ENCODE assay signal across 18 cellular contexts in the genomic region with DNA sequence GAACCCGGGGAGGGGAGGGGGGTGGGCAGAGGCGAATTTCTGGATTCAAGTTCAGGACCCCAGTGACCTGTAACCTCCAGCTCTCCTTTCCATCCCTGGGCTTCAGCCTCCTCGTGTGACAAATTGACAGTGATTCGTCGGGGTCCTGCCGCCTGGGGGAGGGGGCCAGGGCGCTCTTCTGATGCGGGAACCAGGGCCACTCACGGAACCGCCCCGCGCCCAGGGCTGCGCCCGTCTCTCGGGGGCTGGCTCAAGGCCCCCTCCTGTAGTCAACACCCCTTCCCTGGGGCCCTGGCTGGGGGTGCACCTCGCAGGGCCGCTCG.
DNase-seq lines count a peak whose midpoint lies in the region; ATAC-seq and TF ChIP-seq lines count a peak whose summit lies in the region.
"Had no signal": no experiment of that assay in that cellular context is flagged by ENCODE, and none has a peak within 500 bp of the region (broad histone marks: within the 10 kb centered on the region; RNA-seq: fewer than 3 reads in every experiment).

No MANE protein-coding gene starts in this region.

- peak overlapping the region; percentile 96 for H3K4me2 ChIP-seq in GM23338
- H3K4me2 ChIP-seq: KMS-11 had no signal

- ATAC-seq in GM23338 (peak; percentile 2; the same call in 1 of the 3 replicates), WTC11 (no peak), GM18505 (IDR thresholded peaks at IDR 0.05; ENCODE audit: unreplicated experiment) (no peak)
- ATAC-seq: body of pancreas; gastrocnemius medialis; natural killer cell; stimulated activated effector memory CD8-positive, alpha-beta T cell treated with anti-CD3 and anti-CD28 coated beads, Interleukin-12 subunit alpha, Interleukin-12 subunit beta, amount 100 ng/mL, for 72 hours had no signal

- no peaks in the 10 kb centered on the region for H3K79me2 ChIP-seq in GM23338 (replicated peaks; ENCODE audit: insufficient read depth)

- H2AFZ ChIP-seq in GM23338, result peak overlapping the region; percentile 95
- H2AFZ ChIP-seq: GM23248 had no signal

- CTCF ChIA-PET in WTC11 (lab: Charles Lee), result interaction anchor here (0.6 to 2.9 kb wide), 3 partner anchors 66 to 173 kb away, joined by 3 to 9 read pairs (median 4); no protein-coding TSS in a partner anchor

- H3K36me3 Mint-ChIP-seq in GM23338 (ENCODE audit: low read depth) (no peaks in the 10 kb centered on the region; the same call in 2 of the 3 replicates), WTC11 (no peaks in the 10 kb centered on the region), progenitor cell of endocrine pancreas (ENCODE audit: insufficient read depth) (no peaks in the 10 kb centered on the region)
- H3K36me3 Mint-ChIP-seq: natural killer cell; stimulated activated effector memory CD8-positive, alpha-beta T cell treated with anti-CD3 and anti-CD28 coated beads, Interleukin-12 subunit alpha, Interleukin-12 subunit beta, amount 100 ng/mL, for 72 hours had no signal

- peak overlapping the region; percentile 75 for H3K4me3 ChIP-seq in GM23338
- peak overlapping the region; percentile 65; the same call in 1 of the 2 replicates for H3K4me3 ChIP-seq in iPS-20b (ENCODE audit: low read length)
- no peak overlapping the region for H3K4me3 ChIP-seq in stomach smooth muscle (ENCODE audit: low read length in 2 of 2)
- H3K4me3 ChIP-seq: body of pancreas, GM23248, SK-N-MC had no signal

- H4K20me1 ChIP-seq in GM23338 (replicated peaks; ENCODE audit: insufficient read depth), result peaks cover 3% of the 10 kb centered on the region; the same call in 1 of the 2 replicates

- H3F3A ChIP-seq in GM23338 (replicated peaks; ENCODE audit: low read depth), result no peaks in the 10 kb centered on the region

- TF ChIP-seq CTCF in GM23338 (conservative IDR thresholded peaks at IDR 0.05; ENCODE audit: low read depth in 2 of 2) (no peak), WTC11 (IDR thresholded peaks at IDR 0.05) (no peak), progenitor cell of endocrine pancreas (IDR thresholded peaks at IDR 0.05; ENCODE audit: unreplicated experiment) (no peak)

- TF ChIP-seq POLR2A in GM18505 (IDR thresholded peaks at IDR 0.05; ENCODE audit: borderline replicate concordance, extremely low read depth, insufficient read depth, insufficient read length), result no peak

- no peaks in the 10 kb centered on the region for H3K9me3 ChIP-seq in iPS-20b (ENCODE audit: insufficient read depth, low read depth, low read length)
- no peaks in the 10 kb centered on the region for H3K9me3 ChIP-seq in stomach smooth muscle (ENCODE audit: control insufficient read depth in 2 of 2, low read length in 2 of 2)
- H3K9me3 ChIP-seq: body of pancreas, gastrocnemius medialis had no signal

- POLR2A ChIA-PET in WTC11 (lab: Charles Lee), result no interaction called here

- DNase-seq in GM23338 (ENCODE audit: low spot score) (peak; percentile 12), WTC11 (ENCODE audit: low spot score) (no peak), islet precursor cell (no peak), progenitor cell of endocrine pancreas (ENCODE audit: low spot score, unreplicated experiment) (no peak), amygdala (lab: John Stamatoyannopoulos, UW) (no peak)
- DNase-seq: DMS 273 treated with DMSO at 0.1 percent for 48 hours, gastrocnemius medialis, natural killer cell, NCI-H1436 had no signal

- peaks cover 45% of the 10 kb centered on the region for H3K4me1 Mint-ChIP-seq in GM23338
- H3K4me1 Mint-ChIP-seq in WTC11, result peaks cover 44% of the 10 kb centered on the region
- H3K4me1 Mint-ChIP-seq in progenitor cell of endocrine pancreas (ENCODE audit: low read depth), result peaks cover 9% of the 10 kb centered on the region
- H3K4me1 Mint-ChIP-seq: natural killer cell; stimulated activated effector memory CD8-positive, alpha-beta T cell treated with anti-CD3 and anti-CD28 coated beads, Interleukin-12 subunit alpha, Interleukin-12 subunit beta, amount 100 ng/mL, for 72 hours had no signal

- no peaks in the 10 kb centered on the region for H3K9me3 Mint-ChIP-seq in GM23338
- no peaks in the 10 kb centered on the region for H3K9me3 Mint-ChIP-seq in WTC11
- no peaks in the 10 kb centered on the region for H3K9me3 Mint-ChIP-seq in progenitor cell of endocrine pancreas (ENCODE audit: low read depth)
- H3K9me3 Mint-ChIP-seq: natural killer cell; stimulated activated effector memory CD8-positive, alpha-beta T cell treated with anti-CD3 and anti-CD28 coated beads, Interleukin-12 subunit alpha, Interleukin-12 subunit beta, amount 100 ng/mL, for 72 hours had no signal

- peaks cover 63% of the 10 kb centered on the region for H3K27me3 ChIP-seq in GM23338 (ENCODE audit: insufficient read depth)
- H3K27me3 ChIP-seq in iPS-20b (ENCODE audit: insufficient read depth, low read length), result peaks cover 80% of the 10 kb centered on the region
- H3K27me3 ChIP-seq in stomach smooth muscle (ENCODE audit: control insufficient read depth in 1 of 2, insufficient read depth in 2 of 2, low read length in 2 of 2), result peaks cover 25 to 36% of the 10 kb centered on the region in 2 donors
- H3K27me3 ChIP-seq: body of pancreas had no signal

- peak overlapping the region; percentile 69 for H3K4me3 Mint-ChIP-seq in GM23338
- H3K4me3 Mint-ChIP-seq in WTC11, result peak overlapping the region; percentile 64
- no peak overlapping the region for H3K4me3 Mint-ChIP-seq in progenitor cell of endocrine pancreas (ENCODE audit: low read depth)
- H3K4me3 Mint-ChIP-seq: natural killer cell; stimulated activated effector memory CD8-positive, alpha-beta T cell treated with anti-CD3 and anti-CD28 coated beads, Interleukin-12 subunit alpha, Interleukin-12 subunit beta, amount 100 ng/mL, for 72 hours had no signal

- H3K27ac Mint-ChIP-seq in GM23338 (no peak overlapping the region), WTC11 (no peak overlapping the region), progenitor cell of endocrine pancreas (no peak overlapping the region)
- H3K27ac Mint-ChIP-seq: natural killer cell; stimulated activated effector memory CD8-positive, alpha-beta T cell treated with anti-CD3 and anti-CD28 coated beads, Interleukin-12 subunit alpha, Interleukin-12 subunit beta, amount 100 ng/mL, for 72 hours had no signal

- H3K27ac ChIP-seq in GM23338 (ENCODE audit: low read depth), result no peak overlapping the region
- H3K27ac ChIP-seq in iPS-20b (ENCODE audit: low read length), result no peak overlapping the region
- H3K27ac ChIP-seq in stomach smooth muscle (ENCODE audit: low read length), result peak overlapping the region; percentile 6
- H3K27ac ChIP-seq: body of pancreas, GM23248, KMS-11, SK-N-MC, VCaP had no signal

- H3K4me1 ChIP-seq in GM23338 (ENCODE audit: insufficient read depth) (peaks cover 44% of the 10 kb centered on the region), iPS-20b (ENCODE audit: insufficient read depth, low read length) (peaks cover 16% of the 10 kb centered on the region), stomach smooth muscle (ENCODE audit: control insufficient read depth, insufficient read depth, low read length) (peaks cover 9% of the 10 kb centered on the region)
- H3K4me1 ChIP-seq: gastrocnemius medialis had no signal

- no peaks in the 10 kb centered on the region for H3K36me3 ChIP-seq in GM23338 (ENCODE audit: insufficient read depth)
- H3K36me3 ChIP-seq in iPS-20b (ENCODE audit: insufficient read depth, low read depth, low read length), result no peaks in the 10 kb centered on the region
- H3K36me3 ChIP-seq in stomach smooth muscle (ENCODE audit: control insufficient read depth in 2 of 2, insufficient read depth in 2 of 2, low read length in 2 of 2), result no peaks in the 10 kb centered on the region
- H3K36me3 ChIP-seq: gastrocnemius medialis had no signal

- H3K9me2 ChIP-seq in GM23338 (ENCODE audit: insufficient read depth), result no peaks in the 10 kb centered on the region

- H3K9ac ChIP-seq in iPS-20b (ENCODE audit: low read depth, low read length) (no peak overlapping the region), stomach smooth muscle (ENCODE audit: low read length in 2 of 2) (no peak overlapping the region)
- H3K9ac ChIP-seq: GM23248, KMS-11 had no signal

- H3K27me3 Mint-ChIP-seq in GM23338 (ENCODE audit: insufficient read depth, low read depth, poor library complexity), result peaks cover 61% of the 10 kb centered on the region
- peaks cover 69% of the 10 kb centered on the region for H3K27me3 Mint-ChIP-seq in WTC11 (ENCODE audit: low read depth)
- H3K27me3 Mint-ChIP-seq in progenitor cell of endocrine pancreas, result peaks cover 82% of the 10 kb centered on the region

TF ChIP-seq in GM23338, 12 proteins besides CTCF, POLR2A, EP300 and RAD21:
- peak; percentile 0 for TF ChIP-seq EZH2 (IDR thresholded peaks at IDR 0.05; ENCODE audit: low read depth, unreplicated experiment)
- no peak for TF ChIP-seq STAT1 (IDR thresholded peaks at IDR 0.05; ENCODE audit: unreplicated experiment)
- no peak for TF ChIP-seq EZH2phosphoT487 (IDR thresholded peaks at IDR 0.05; ENCODE audit: unreplicated experiment)

TF ChIP-seq in WTC11, 78 proteins besides CTCF, POLR2A, EP300 and RAD21:
- TF ChIP-seq, protein P1, sequence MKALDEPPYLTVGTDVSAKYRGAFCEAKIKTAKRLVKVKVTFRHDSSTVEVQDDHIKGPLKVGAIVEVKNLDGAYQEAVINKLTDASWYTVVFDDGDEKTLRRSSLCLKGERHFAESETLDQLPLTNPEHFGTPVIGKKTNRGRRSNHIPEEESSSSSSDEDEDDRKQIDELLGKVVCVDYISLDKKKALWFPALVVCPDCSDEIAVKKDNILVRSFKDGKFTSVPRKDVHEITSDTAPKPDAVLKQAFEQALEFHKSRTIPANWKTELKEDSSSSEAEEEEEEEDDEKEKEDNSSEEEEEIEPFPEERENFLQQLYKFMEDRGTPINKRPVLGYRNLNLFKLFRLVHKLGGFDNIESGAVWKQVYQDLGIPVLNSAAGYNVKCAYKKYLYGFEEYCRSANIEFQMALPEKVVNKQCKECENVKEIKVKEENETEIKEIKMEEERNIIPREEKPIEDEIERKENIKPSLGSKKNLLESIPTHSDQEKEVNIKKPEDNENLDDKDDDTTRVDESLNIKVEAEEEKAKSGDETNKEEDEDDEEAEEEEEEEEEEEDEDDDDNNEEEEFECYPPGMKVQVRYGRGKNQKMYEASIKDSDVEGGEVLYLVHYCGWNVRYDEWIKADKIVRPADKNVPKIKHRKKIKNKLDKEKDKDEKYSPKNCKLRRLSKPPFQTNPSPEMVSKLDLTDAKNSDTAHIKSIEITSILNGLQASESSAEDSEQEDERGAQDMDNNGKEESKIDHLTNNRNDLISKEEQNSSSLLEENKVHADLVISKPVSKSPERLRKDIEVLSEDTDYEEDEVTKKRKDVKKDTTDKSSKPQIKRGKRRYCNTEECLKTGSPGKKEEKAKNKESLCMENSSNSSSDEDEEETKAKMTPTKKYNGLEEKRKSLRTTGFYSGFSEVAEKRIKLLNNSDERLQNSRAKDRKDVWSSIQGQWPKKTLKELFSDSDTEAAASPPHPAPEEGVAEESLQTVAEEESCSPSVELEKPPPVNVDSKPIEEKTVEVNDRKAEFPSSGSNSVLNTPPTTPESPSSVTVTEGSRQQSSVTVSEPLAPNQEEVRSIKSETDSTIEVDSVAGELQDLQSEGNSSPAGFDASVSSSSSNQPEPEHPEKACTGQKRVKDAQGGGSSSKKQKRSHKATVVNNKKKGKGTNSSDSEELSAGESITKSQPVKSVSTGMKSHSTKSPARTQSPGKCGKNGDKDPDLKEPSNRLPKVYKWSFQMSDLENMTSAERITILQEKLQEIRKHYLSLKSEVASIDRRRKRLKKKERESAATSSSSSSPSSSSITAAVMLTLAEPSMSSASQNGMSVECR (CRISPR knock-in tag; IDR thresholded peaks at IDR 0.05; ENCODE audit: borderline replicate concordance), result no peak

Comparison
In these comparisons a context has a peak if more than half of its experiments do, and no peak if none do; other contexts are left out.
1. H3K4me3 ChIP-seq: peak in GM23338 (single experiment) and iPS-20b (single experiment); none in stomach smooth muscle (0 of 2).